ENCODE assay signal across 9 cellular contexts in the genomic region with DNA sequence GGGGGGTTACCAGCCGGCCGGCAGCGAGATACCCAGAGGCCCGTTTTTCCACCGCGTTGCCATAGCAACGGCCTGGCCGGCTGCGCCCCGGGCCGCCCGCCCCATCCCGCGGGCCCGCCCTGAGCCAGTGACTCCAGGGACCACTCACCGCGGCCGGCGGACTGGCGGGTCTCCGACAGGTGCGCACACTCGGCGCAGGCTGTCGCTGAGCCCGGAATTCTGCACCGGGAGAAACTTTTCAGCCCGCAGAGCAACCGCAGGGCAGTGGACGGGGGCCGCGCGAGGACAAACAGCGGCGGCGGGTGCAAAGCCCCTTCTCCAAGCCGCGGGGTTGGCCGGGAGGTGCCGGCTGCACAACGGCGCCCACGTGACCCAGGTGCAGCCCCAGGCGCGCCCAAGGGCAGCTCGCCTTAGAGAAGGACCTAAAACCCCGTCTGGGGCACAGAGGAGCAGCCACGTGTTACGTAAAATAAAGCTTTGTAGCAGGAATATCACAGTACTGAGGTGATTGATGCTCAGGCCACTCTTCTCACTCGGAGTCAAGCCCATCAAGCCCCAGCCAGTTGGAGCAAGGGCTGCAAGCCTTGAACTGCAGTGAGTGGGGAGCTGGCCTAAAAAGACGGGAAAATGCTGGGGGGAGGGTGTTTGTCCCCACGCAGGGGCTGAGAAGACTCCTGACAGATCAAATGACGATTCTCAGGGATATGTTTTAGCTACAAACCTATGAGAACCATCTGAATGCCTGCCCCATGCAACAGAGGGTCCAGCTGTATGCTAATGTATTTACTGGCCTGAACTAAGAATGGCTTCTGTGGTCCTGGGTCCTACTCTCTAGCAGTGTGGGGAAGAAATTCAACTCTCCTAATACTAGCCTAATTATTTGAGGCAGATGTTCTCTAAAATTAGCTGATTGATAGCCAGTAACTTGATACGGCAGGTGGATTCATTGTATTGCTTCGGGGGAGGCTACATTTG. TPM values are rescaled to one million over a fixed set of nuclear protein-coding genes. Genes with fewer than 3 reads are reported as not detected.
DNase-seq lines count a peak whose midpoint lies in the region; ATAC-seq and TF ChIP-seq lines count a peak whose summit lies in the region.
"Had no signal": no experiment of that assay in that cellular context is flagged by ENCODE, and none has a peak within 500 bp of the region (broad histone marks: within the 10 kb centered on the region; RNA-seq: fewer than 3 reads in every experiment).

Gene STK33, minus strand, starts transcription at position 294 of the 975 bp plus-strand sequence. CDS start 119,323 bp downstream, outside the sequence.

- H3K4me1 Mint-ChIP-seq in activated CD4-positive, alpha-beta T cell treated with anti-CD3 and anti-CD28 coated beads, Interleukin-2, amount 10 ng/mL, durations not matched to agents 24 days and 14 days, result peaks cover 2% of the 10 kb centered on the region
- H3K4me1 Mint-ChIP-seq in naive thymus-derived CD8-positive, alpha-beta T cell, result peaks cover 5 to 11% (median 9%) of the 10 kb centered on the region in 4 donors

- intact Hi-C loops in activated CD4-positive, alpha-beta T cell treated with anti-CD3 and anti-CD28 coated beads, Interleukin-2, amount 10 ng/mL, durations not matched to agents 24 days and 14 days (cut with micrococcal nuclease), result no loop called here
- intact Hi-C loops in esophagus squamous epithelium (cut with DNase I), result no loop called here
- intact Hi-C loops in upper lobe of right lung (cut with DNase I), result no loop called here

- H3K4me1 ChIP-seq in esophagus squamous epithelium (peaks cover 11 to 14% (median 12%) of the 10 kb centered on the region in 3 donors), upper lobe of right lung (no peaks in the 10 kb centered on the region)

- H3K4me3 ChIP-seq in esophagus squamous epithelium (peak within 1 kb of the TSS; percentile 20 to 71 (median 48)), upper lobe of right lung (peak within 1 kb of the TSS; percentile 59)

- peak within 1 kb of the TSS; percentile 61 for H3K4me3 Mint-ChIP-seq in activated CD4-positive, alpha-beta T cell treated with anti-CD3 and anti-CD28 coated beads, Interleukin-2, amount 10 ng/mL, durations not matched to agents 24 days and 14 days
- peak within 1 kb of the TSS; percentile 73 to 89 (median 82) for H3K4me3 Mint-ChIP-seq in naive thymus-derived CD8-positive, alpha-beta T cell

- no peak for TF ChIP-seq POLR2A in esophagus squamous epithelium (IDR thresholded peaks at IDR 0.05)

- H3K27ac ChIP-seq in VCaP (peak within 1 kb of the TSS; percentile 32; the same call in 1 of the 2 replicates), esophagus squamous epithelium (no peak within 1 kb of the TSS), upper lobe of right lung (no peak within 1 kb of the TSS)

- H3K27ac Mint-ChIP-seq in activated CD4-positive, alpha-beta T cell treated with anti-CD3 and anti-CD28 coated beads, Interleukin-2, amount 10 ng/mL, durations not matched to agents 24 days and 14 days, result no peak within 1 kb of the TSS
- peak within 1 kb of the TSS in 2 of 10 donors; percentile 24 to 75 for H3K27ac Mint-ChIP-seq in naive thymus-derived CD8-positive, alpha-beta T cell

- 15 to 24% methylated on average over 14 to 19 of the region's 55 CpGs for WGBS in esophagus squamous epithelium, 2 donors

- ATAC-seq in HG02571 (IDR thresholded peaks at IDR 0.05; ENCODE audit: unreplicated experiment) (peak; percentile 84), upper lobe of right lung (peak; percentile 97)
- ATAC-seq in naive thymus-derived CD8-positive, alpha-beta T cell, result peak; percentile 76 to 89

- no peaks in the 10 kb centered on the region for H3K9me3 Mint-ChIP-seq in activated CD4-positive, alpha-beta T cell treated with anti-CD3 and anti-CD28 coated beads, Interleukin-2, amount 10 ng/mL, durations not matched to agents 24 days and 14 days
- H3K9me3 Mint-ChIP-seq in naive thymus-derived CD8-positive, alpha-beta T cell, result no peaks in the 10 kb centered on the region

- POLR2A ChIA-PET in naive thymus-derived CD8-positive, alpha-beta T cell (lab: Charles Lee), result interaction anchor here (2.2 kb wide), 1 partner anchor 89 kb away, joined by 6 read pairs; the partner anchor contains the start of genes RPL27A and TRIM66

- peaks cover 68% of the 10 kb centered on the region for H3K27me3 Mint-ChIP-seq in activated CD4-positive, alpha-beta T cell treated with anti-CD3 and anti-CD28 coated beads, Interleukin-2, amount 10 ng/mL, durations not matched to agents 24 days and 14 days
- H3K27me3 Mint-ChIP-seq in naive thymus-derived CD8-positive, alpha-beta T cell, result peaks cover 14 to 50% (median 33%) of the 10 kb centered on the region in 5 donors

- H3K36me3 ChIP-seq in esophagus squamous epithelium (no peaks in the 10 kb centered on the region), upper lobe of right lung (no peaks in the 10 kb centered on the region)

- DNase-seq in activated CD4-positive, alpha-beta T cell treated with anti-CD3 and anti-CD28 coated beads, Interleukin-2, amount 10 ng/mL, durations not matched to agents 24 days and 14 days, result peak; percentile 75
- no peak for DNase-seq in activated CD4-positive, alpha-beta T cell treated with anti-CD3 and anti-CD28 coated beads for 4 hours
- peak; percentile 80 to 90 (median 89) for DNase-seq in NCI-H1417 (lab: John Stamatoyannopoulos, UW)
- DNase-seq in esophagus squamous epithelium (lab: John Stamatoyannopoulos, UW), result no peak
- peak in 8 of 10 donors; percentile 8 to 35 (median 13) for DNase-seq in naive thymus-derived CD8-positive, alpha-beta T cell
- peak; percentile 89 for DNase-seq in upper lobe of right lung
- DNase-seq: DND-41 had no signal

- TF ChIP-seq CTCF in VCaP (conservative IDR thresholded peaks at IDR 0.05) (no peak), esophagus squamous epithelium (IDR thresholded peaks at IDR 0.05) (no peak), upper lobe of right lung (IDR thresholded peaks at IDR 0.05) (no peak)

- H3K36me3 Mint-ChIP-seq in activated CD4-positive, alpha-beta T cell treated with anti-CD3 and anti-CD28 coated beads, Interleukin-2, amount 10 ng/mL, durations not matched to agents 24 days and 14 days (ENCODE audit: low read depth), result no peaks in the 10 kb centered on the region
- H3K36me3 Mint-ChIP-seq in naive thymus-derived CD8-positive, alpha-beta T cell, result no peaks in the 10 kb centered on the region

- H3K27me3 ChIP-seq in esophagus squamous epithelium (peaks cover 0 to 44% (median 0%) of the 10 kb centered on the region in 4 donors), upper lobe of right lung (peaks cover 12% of the 10 kb centered on the region)

- H3K9me3 ChIP-seq in esophagus squamous epithelium (no peaks in the 10 kb centered on the region), upper lobe of right lung (no peaks in the 10 kb centered on the region)

RNA-seq across cellular contexts. Expression of gene STK33, which starts in this region (rescaled TPM):
- 0.57 and 0.63 TPM in 2 replicates for total RNA-seq in activated CD4-positive, alpha-beta T cell treated with anti-CD3 and anti-CD28 coated beads, Interleukin-2, amount 10 ng/mL, durations not matched to agents 24 days and 14 days
- total RNA-seq in esophagus squamous epithelium (1 to 10 TPM in 1 of 4 donors, under 1 TPM in 2, not detected in 1; 0.48 to 2.9 (median 0.56) TPM), upper lobe of right lung (9.4 TPM)
- 1 to 10 TPM; 1.3 to 1.8 TPM for total RNA-seq in naive thymus-derived CD8-positive, alpha-beta T cell
- 1 to 10 TPM in 2 of 3 donors, under 1 TPM in 1; 0.74 to 2.3 (median 1.3) TPM for polyA plus RNA-seq in naive thymus-derived CD8-positive, alpha-beta T cell

Comparison
In these comparisons a context has a peak if more than half of its experiments do, and no peak if none do; other contexts are left out.
1. Peak in DNase-seq in activated CD4-positive, alpha-beta T cell treated with anti-CD3 and anti-CD28 coated beads, Interleukin-2, amount 10 ng/mL, durations not matched to agents 24 days and 14 days; RNA of the gene not detected or under 1 TPM.
2. DNase-seq: peak in NCI-H1417 (3 of 3), naive thymus-derived CD8-positive, alpha-beta T cell (8 of 10) and upper lobe of right lung (single experiment); none in activated CD4-positive, alpha-beta T cell treated with anti-CD3 and anti-CD28 coated beads for 4 hours (0 of 2) and esophagus squamous epithelium (single experiment).
3. Peak in every context shown above with its lines, with median percentiles within 50 percentile points of each other: ATAC-seq.